In genomic region chr3:41212088-41212487, GRCh38 we compare ENCODE assay signal across 23 cellular contexts.
"Had no signal": no experiment of that assay in that cellular context is flagged by ENCODE, and none has a peak within 500 bp of the region (broad histone marks: within the 10 kb centered on the region; RNA-seq: fewer than 3 reads in every experiment).

No MANE protein-coding gene starts in this region.

- H3K27me3 Mint-ChIP-seq: type B pancreatic cell had no signal

- H3K9me3 ChIP-seq: psoas muscle, spleen, thoracic aorta, uterus had no signal

- H3K27ac ChIP-seq: brain microvascular endothelial cell, foreskin keratinocyte, neural progenitor cell, parathyroid adenoma, psoas muscle, spleen, thoracic aorta, uterus had no signal

- ATAC-seq: esophagus mucosa, foreskin keratinocyte, left ventricle myocardium superior, psoas muscle had no signal

- H3K9me3 Mint-ChIP-seq: endodermal cell had no signal

- H3K36me3 ChIP-seq: brain microvascular endothelial cell, neural progenitor cell, thoracic aorta, uterus had no signal

- DNase-seq: activated CD4-positive, alpha-beta T cell treated with anti-CD3 and anti-CD28 coated beads for 4 hours; activated CD4-positive, alpha-beta T cell treated with anti-CD3 and anti-CD28 coated beads, Interleukin-2, amount 50 U/mL, for 48 hours; activated CD4-positive, CD25-positive, alpha-beta regulatory T cell; activated CD8-positive, alpha-beta memory T cell treated with anti-CD3 and anti-CD28 coated beads for 24 hours; activated naive CD4-positive, alpha-beta T cell; amniotic stem cell; brain microvascular endothelial cell; caudate nucleus; endodermal cell; foreskin keratinocyte; islet precursor cell; left ventricle myocardium superior; occipital lobe; psoas muscle; spleen; stimulated activated CD4-positive, alpha-beta T cell treated with anti-CD3 and anti-CD28 coated beads, Interleukin-2, amount 100 ng/mL, for 48 hours; stimulated activated naive CD4-positive, alpha-beta T cell treated with Interleukin-2 at 50 U/mL for 16 hours; uterus had no signal

- H3K27ac Mint-ChIP-seq: endodermal cell, neural progenitor cell had no signal

- H3K27me3 ChIP-seq: brain microvascular endothelial cell, foreskin keratinocyte, neural progenitor cell, spleen, uterus had no signal

- H3K4me3 Mint-ChIP-seq: endodermal cell, neural progenitor cell, type B pancreatic cell had no signal

- H3K4me3 ChIP-seq: neural progenitor cell, psoas muscle, spleen, thoracic aorta, uterus had no signal
